8 cellular contexts compared by ENCODE assay signal in the genomic region with DNA sequence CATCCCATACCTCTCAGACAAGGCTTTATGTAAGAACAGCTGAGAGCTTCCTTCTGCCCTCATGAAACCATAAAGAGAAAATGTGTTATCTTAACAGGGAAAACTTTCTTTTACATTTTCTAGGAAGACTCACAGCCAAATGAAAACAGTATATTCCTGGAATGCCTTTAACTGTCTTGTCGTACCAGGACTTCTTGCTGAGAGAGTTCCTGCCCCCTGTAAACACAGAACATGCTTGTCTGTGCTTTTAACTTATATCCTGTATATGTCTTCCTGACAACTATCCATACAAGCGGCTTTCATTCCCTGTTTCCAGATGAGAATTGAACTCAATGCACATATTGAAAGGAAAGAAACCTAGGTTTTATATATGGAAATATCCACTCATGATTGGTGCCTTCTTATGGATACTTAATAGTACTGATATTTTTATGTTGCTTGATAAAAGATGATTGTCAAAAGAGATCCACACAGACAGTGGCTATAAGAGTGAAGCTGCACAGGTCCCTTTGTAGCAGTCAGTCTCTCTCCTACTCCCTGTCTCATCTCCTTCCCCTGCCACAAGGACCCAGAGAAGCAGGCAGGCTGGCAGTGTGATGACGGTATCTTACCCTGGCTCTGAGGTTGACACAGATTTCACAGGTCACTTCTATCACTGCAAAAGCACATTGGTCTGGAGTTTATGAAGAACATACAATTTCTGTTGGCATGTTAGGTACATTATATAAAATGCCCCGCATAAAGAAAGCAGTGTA.
DNase-seq lines count a peak whose midpoint lies in the region; ATAC-seq and TF ChIP-seq lines count a peak whose summit lies in the region.

No MANE protein-coding gene starts in this region.

- peaks cover 9% of the 10 kb centered on the region for H3K36me3 Mint-ChIP-seq in activated CD4-positive, alpha-beta T cell treated with anti-CD3 and anti-CD28 coated beads, Interleukin-2, amount 10 ng/mL, durations not matched to agents 24 days and 14 days (ENCODE audit: low read depth)
- H3K36me3 Mint-ChIP-seq in effector memory CD8-positive, alpha-beta T cell (ENCODE audit: insufficient read depth) = peaks cover 28% of the 10 kb centered on the region

- peak overlapping the region; percentile 81 for H3K4me3 Mint-ChIP-seq in activated CD4-positive, alpha-beta T cell treated with anti-CD3 and anti-CD28 coated beads, Interleukin-2, amount 10 ng/mL, durations not matched to agents 24 days and 14 days
- H3K4me3 Mint-ChIP-seq in effector memory CD8-positive, alpha-beta T cell = peak overlapping the region; percentile 69

- peak overlapping the region; percentile 70 for H3K4me2 ChIP-seq in BLaER1

- H3K9me3 Mint-ChIP-seq in activated CD4-positive, alpha-beta T cell treated with anti-CD3 and anti-CD28 coated beads, Interleukin-2, amount 10 ng/mL, durations not matched to agents 24 days and 14 days = peaks cover 27% of the 10 kb centered on the region
- H3K9me3 Mint-ChIP-seq in effector memory CD8-positive, alpha-beta T cell = peaks cover 0 to 4% of the 10 kb centered on the region in 2 donors

- H3K27ac ChIP-seq in BLaER1 (peak overlapping the region; percentile 69), aorta (ENCODE audit: low read depth in 1 of 2, low read length in 2 of 2) (peak overlapping the region in 1 of 2 donors; percentile 96)

- peaks cover 35% of the 10 kb centered on the region for H3K4me1 Mint-ChIP-seq in activated CD4-positive, alpha-beta T cell treated with anti-CD3 and anti-CD28 coated beads, Interleukin-2, amount 10 ng/mL, durations not matched to agents 24 days and 14 days
- peaks cover 25 to 35% of the 10 kb centered on the region in 2 donors for H3K4me1 Mint-ChIP-seq in effector memory CD8-positive, alpha-beta T cell (ENCODE audit: low read depth in 2 of 2)

- H3K27me3 ChIP-seq in BLaER1 (no peaks in the 10 kb centered on the region), aorta (ENCODE audit: control insufficient read depth in 1 of 2, insufficient read depth in 2 of 2, low read length in 1 of 2) (no peaks in the 10 kb centered on the region)

- TF ChIP-seq CTCF in GM20000 (IDR thresholded peaks at IDR 0.05; ENCODE audit: extremely low read depth, missing control alignments) (no peak), GM13976 (IDR thresholded peaks at IDR 0.05; ENCODE audit: borderline replicate concordance, control extremely low read depth, extremely low read depth, insufficient read depth, missing control alignments) (no peak)

- H3K9ac ChIP-seq in BLaER1 = peak overlapping the region; percentile 22; the same call in 1 of the 2 replicates

- no peaks in the 10 kb centered on the region for H4K20me1 ChIP-seq in BLaER1

- DNase-seq in GM20000 (ENCODE audit: low spot score) (peak; percentile 2), GM13976 (ENCODE audit: low spot score) (no peak), aorta (no peak)
- peak; percentile 81 for DNase-seq in activated CD4-positive, alpha-beta T cell treated with anti-CD3 and anti-CD28 coated beads, Interleukin-2, amount 10 ng/mL, durations not matched to agents 24 days and 14 days
- peak; percentile 51 to 55 (median 52) for DNase-seq in effector memory CD8-positive, alpha-beta T cell
- DNase-seq in stimulated activated CD8-positive, alpha-beta memory T cell treated with anti-CD3 and anti-CD28 coated beads, Interleukin-12 subunit alpha, Interleukin-12 subunit beta, amount 100 ng/mL, for 1 hour (ENCODE audit: low read depth) = peak; percentile 19

- no peaks in the 10 kb centered on the region for H3K36me3 ChIP-seq in BLaER1
- no peaks in the 10 kb centered on the region for H3K36me3 ChIP-seq in aorta (ENCODE audit: control insufficient read depth in 1 of 2, insufficient read depth in 2 of 2, low read length in 1 of 2)

- 68 to 77% methylated on average over 4 of the region's 4 CpGs for WGBS in aorta, 2 donors

- in situ Hi-C loops in GM13976 (cut with MboI; ENCODE audit: low sequenced_read_pairs, unreplicated experiment) = no loop called here

- ATAC-seq in HG03565 (IDR thresholded peaks at IDR 0.05; ENCODE audit: unreplicated experiment) = peak; percentile 21
- peak; percentile 67 for ATAC-seq in effector memory CD8-positive, alpha-beta T cell (replicated peaks)
- no peak for ATAC-seq in aorta (ENCODE audit: low FRiP score)

- H3K4me1 ChIP-seq in BLaER1 (peaks cover 20% of the 10 kb centered on the region), aorta (ENCODE audit: control insufficient read depth in 1 of 2, insufficient read depth in 2 of 2, low read length in 2 of 2) (peaks cover 5 to 11% of the 10 kb centered on the region in 2 donors)

- intact Hi-C loops in activated CD4-positive, alpha-beta T cell treated with anti-CD3 and anti-CD28 coated beads, Interleukin-2, amount 10 ng/mL, durations not matched to agents 24 days and 14 days (cut with micrococcal nuclease) = loop anchor here (1.0 to 10.0 kb wide), 16 partner anchors 27 to 1623 kb away; a partner anchor contains a TSS
- intact Hi-C loops in aorta (cut with DNase I) = loop anchor here (5.0 kb wide), 1 partner anchor 43 kb away; no protein-coding TSS in a partner anchor

- peak overlapping the region; percentile 17; the same call in 1 of the 2 replicates for H3K4me3 ChIP-seq in BLaER1
- H3K4me3 ChIP-seq in aorta (ENCODE audit: low read length in 2 of 2) = no peak overlapping the region

- 0 out of 2 replicates have a peak, but pooled peaks cover 6% of the 10 kb centered on the region for H3K9me3 ChIP-seq in BLaER1
- no peaks in the 10 kb centered on the region for H3K9me3 ChIP-seq in aorta (ENCODE audit: control insufficient read depth, low read length)

- no peaks in the 10 kb centered on the region for H3K27me3 Mint-ChIP-seq in activated CD4-positive, alpha-beta T cell treated with anti-CD3 and anti-CD28 coated beads, Interleukin-2, amount 10 ng/mL, durations not matched to agents 24 days and 14 days
- no peaks in the 10 kb centered on the region for H3K27me3 Mint-ChIP-seq in effector memory CD8-positive, alpha-beta T cell

- peak overlapping the region; percentile 97 for H3K27ac Mint-ChIP-seq in activated CD4-positive, alpha-beta T cell treated with anti-CD3 and anti-CD28 coated beads, Interleukin-2, amount 10 ng/mL, durations not matched to agents 24 days and 14 days
- H3K27ac Mint-ChIP-seq in effector memory CD8-positive, alpha-beta T cell = peak overlapping the region; percentile 99 to 100

Comparison
In these comparisons a context has a peak if more than half of its experiments do, and no peak if none do; other contexts are left out.
1. DNase-seq: peak in GM20000 (single experiment), activated CD4-positive, alpha-beta T cell treated with anti-CD3 and anti-CD28 coated beads, Interleukin-2, amount 10 ng/mL, durations not matched to agents 24 days and 14 days (single experiment), effector memory CD8-positive, alpha-beta T cell (3 of 3) and stimulated activated CD8-positive, alpha-beta memory T cell treated with anti-CD3 and anti-CD28 coated beads, Interleukin-12 subunit alpha, Interleukin-12 subunit beta, amount 100 ng/mL, for 1 hour (single experiment); none in GM13976 (single experiment) and aorta (0 of 2).